1 cellular context compared by ENCODE assay signal in genomic region chr10:77186936-77187335, GRCh38.
TF ChIP-seq lines count a peak whose summit lies in the region.

No MANE protein-coding gene starts in this region.

TF ChIP-seq in IMR-90, 13 proteins besides CTCF, POLR2A, EP300 and RAD21:
- TF ChIP-seq BHLHE40 (IDR thresholded peaks at IDR 0.05; ENCODE audit: low read depth, low read length) (no peak), MAFK (IDR thresholded peaks at IDR 0.05; ENCODE audit: low read depth, low read length) (no peak), CHD1 (IDR thresholded peaks at IDR 0.05; ENCODE audit: low read depth, low read length) (no peak), MXI1 (IDR thresholded peaks at IDR 0.05; ENCODE audit: borderline replicate concordance, low read depth, low read length) (no peak), NFE2L2 (IDR thresholded peaks at IDR 0.05; ENCODE audit: low read depth, low read length) (no peak), FOS (IDR thresholded peaks at IDR 0.05; ENCODE audit: low read depth, low read length) (no peak), RFX5 (IDR thresholded peaks at IDR 0.05; ENCODE audit: low read depth, low read length) (no peak), RCOR1 (IDR thresholded peaks at IDR 0.05; ENCODE audit: insufficient replicate concordance, low read length) (no peak), MAZ (IDR thresholded peaks at IDR 0.05; ENCODE audit: borderline replicate concordance, low read depth, low read length) (no peak), CEBPB (IDR thresholded peaks at IDR 0.05; ENCODE audit: low read depth, low read length) (no peak), SMC3 (IDR thresholded peaks at IDR 0.05; ENCODE audit: low read depth, low read length) (no peak), ELK1 (IDR thresholded peaks at IDR 0.05; ENCODE audit: borderline replicate concordance, low read depth, low read length) (no peak)
- TF ChIP-seq, protein P1, sequence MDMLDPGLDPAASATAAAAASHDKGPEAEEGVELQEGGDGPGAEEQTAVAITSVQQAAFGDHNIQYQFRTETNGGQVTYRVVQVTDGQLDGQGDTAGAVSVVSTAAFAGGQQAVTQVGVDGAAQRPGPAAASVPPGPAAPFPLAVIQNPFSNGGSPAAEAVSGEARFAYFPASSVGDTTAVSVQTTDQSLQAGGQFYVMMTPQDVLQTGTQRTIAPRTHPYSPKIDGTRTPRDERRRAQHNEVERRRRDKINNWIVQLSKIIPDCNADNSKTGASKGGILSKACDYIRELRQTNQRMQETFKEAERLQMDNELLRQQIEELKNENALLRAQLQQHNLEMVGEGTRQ (IDR thresholded peaks at IDR 0.05; ENCODE audit: low read depth, low read length), result no peak
